8 cellular contexts compared by ENCODE assay signal in the genomic region with DNA sequence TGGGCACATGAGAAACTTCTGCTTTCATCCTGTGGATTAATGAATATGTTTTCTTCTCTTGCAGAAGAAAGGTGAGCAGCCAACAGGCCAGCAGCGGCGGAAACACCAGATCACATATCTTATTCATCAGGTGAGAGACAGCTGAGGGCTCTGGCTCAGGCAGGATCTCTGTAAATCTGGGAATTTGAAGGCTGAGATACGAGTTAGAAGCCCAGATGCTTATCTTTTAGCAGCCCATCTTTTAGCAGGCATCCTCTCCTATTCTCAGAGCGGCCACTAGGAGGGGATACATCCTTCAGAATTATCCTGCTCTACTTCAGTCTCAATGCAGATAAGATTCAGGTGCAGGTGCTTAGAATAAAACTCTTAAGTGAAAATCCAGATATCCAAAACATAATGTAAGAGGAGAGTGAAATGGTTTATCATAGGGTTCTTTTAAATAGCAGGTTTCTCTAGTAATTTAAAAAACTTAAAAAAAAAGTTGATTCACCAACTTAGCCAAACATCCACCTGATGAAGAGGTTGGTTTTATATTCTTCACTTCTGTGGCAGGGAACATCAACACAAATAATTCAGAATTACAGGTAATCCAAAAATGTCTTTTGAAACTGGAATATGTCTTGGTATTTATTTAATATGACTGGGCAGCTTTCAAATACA. TPM values are rescaled to one million over a fixed set of nuclear protein-coding genes. Genes with fewer than 3 reads are reported as not detected.
DNase-seq lines count a peak whose midpoint lies in the region; ATAC-seq, FAIRE-seq and TF ChIP-seq lines count a peak whose summit lies in the region.

No MANE protein-coding gene starts in this region.

- peak; percentile 86 for FAIRE-seq in GM18507 (lab: Jason Lieb, UNC)

- DNase-seq in BJ (ENCODE audit: low read depth) = no peak
- DNase-seq in GM18507 (ENCODE audit: extremely low spot score, insufficient read length, low read depth) = no peak
- peak; percentile 72 for DNase-seq in NCI-H2227 (lab: John Stamatoyannopoulos, UW; ENCODE audit: unreplicated experiment)
- DNase-seq in activated CD4-positive, CD25-positive, alpha-beta regulatory T cell (lab: John Stamatoyannopoulos, UW) = peak in 3 of 4 experiments; percentile 11 to 36 (median 31)
- peak; percentile 50 for DNase-seq in effector CD4-positive, alpha-beta T cell
- DNase-seq in naive B cell = peak; percentile 25
- no peak for DNase-seq in ecto neural progenitor cell (ENCODE audit: low spot score)

- CTCF ChIA-PET in BJ (lab: Yijun Ruan, JAX) = interaction anchor here (0.6 to 13.6 kb wide), 24 partner anchors 8 to 137 kb away, joined by 3 to 290 read pairs (median 4); partner anchors contain the start of genes INSRR, ISG20L2, METTL25B and NTRK1

- ATAC-seq in naive B cell (ENCODE audit: low read depth in 2 of 2) = peak; percentile 53 to 60
- ATAC-seq in HG03354 (IDR thresholded peaks at IDR 0.05; ENCODE audit: poor library complexity, severe bottlenecking, unreplicated experiment) = no peak

- H3K4me3 ChIP-seq in BJ (ENCODE audit: low read depth, low read length) = no peak overlapping the region

- H3K9me3 Mint-ChIP-seq in naive B cell = no peaks in the 10 kb centered on the region

- TF ChIP-seq CTCF in BJ (IDR thresholded peaks at IDR 0.05; ENCODE audit: insufficient read depth, low read depth, low read length) = peak; percentile 85

- peaks cover 17% of the 10 kb centered on the region for H3K36me3 ChIP-seq in BJ (ENCODE audit: control insufficient read depth, insufficient read depth, low read length)

- H3K27me3 ChIP-seq in BJ (ENCODE audit: control insufficient read depth, insufficient read depth, low read length) = no peaks in the 10 kb centered on the region

- POLR2A ChIA-PET in BJ (lab: Charles Lee) = no interaction called here

- no peak overlapping the region for H3K4me3 Mint-ChIP-seq in naive B cell

- H3K27ac Mint-ChIP-seq in naive B cell = peak overlapping the region in 3 of 6 donors; percentile 19 to 76 (median 31)

- H3K27me3 Mint-ChIP-seq in naive B cell = no peaks in the 10 kb centered on the region

- H3K4me1 Mint-ChIP-seq in naive B cell = peaks cover 0 to 8% (median 7%) of the 10 kb centered on the region in 3 donors

- peaks cover 36 to 40% of the 10 kb centered on the region in 2 donors for H3K36me3 Mint-ChIP-seq in naive B cell

RNA-seq across cellular contexts. Expression of gene SH2D2A, which starts 19.3 kb away (rescaled TPM):
- polyA plus RNA-seq in BJ (2011; rRNA removed) (0.17 TPM in 1 of 2 replicates, not detected in the other), naive B cell (ENCODE audit: low read depth in 6 of 6) (1 to 10 TPM in 1 of 6 donors, under 1 TPM in 4, not detected in 1; 0.26 to 1.2 (median 0.31) TPM)
- polyA minus RNA-seq in BJ (2011; rRNA and poly(A)+ RNA removed) = 0.36 TPM in 1 of 2 replicates, not detected in the other

RNA-seq across cellular contexts. Expression of gene PRCC, which starts 30.0 kb away (rescaled TPM):
- 60.3 and 93.6 TPM in 2 replicates for polyA plus RNA-seq in BJ (2011; rRNA removed)
- polyA minus RNA-seq in BJ (2011; rRNA and poly(A)+ RNA removed) = 62.6 and 103 TPM in 2 replicates
- polyA plus RNA-seq in naive B cell (ENCODE audit: low read depth in 6 of 6) = 10 to 100 TPM; 31.9 to 69.4 (median 38.9) TPM

RNA-seq across cellular contexts. Expression of gene HDGF, which starts 45.9 kb away (rescaled TPM):
- polyA plus RNA-seq in BJ (2011; rRNA removed) (179 and 180 TPM in 2 replicates), naive B cell (ENCODE audit: low read depth in 6 of 6) (10 to 100 TPM; 19.6 to 33.8 (median 26.3) TPM)
- 74.3 and 87.1 TPM in 2 replicates for polyA minus RNA-seq in BJ (2011; rRNA and poly(A)+ RNA removed)

RNA-seq across cellular contexts. Expression of gene MRPL24, which starts 56.5 kb away (rescaled TPM):
- polyA plus RNA-seq in BJ (2011; rRNA removed) (104 and 120 TPM in 2 replicates), naive B cell (ENCODE audit: low read depth in 6 of 6) (100 to 1,000 TPM in 1 of 6 donors, 10 to 100 TPM in 5; 70.7 to 117 (median 76.1) TPM)
- polyA minus RNA-seq in BJ (2011; rRNA and poly(A)+ RNA removed) = 20.5 and 27.5 TPM in 2 replicates

Comparison
In these comparisons a context has a peak if more than half of its experiments do, and no peak if none do; other contexts are left out.
1. DNase-seq: peak in NCI-H2227 (single experiment), activated CD4-positive, CD25-positive, alpha-beta regulatory T cell (3 of 4), effector CD4-positive, alpha-beta T cell (single experiment) and naive B cell (single experiment); none in BJ (single experiment), GM18507 (single experiment) and ecto neural progenitor cell (single experiment).